Comparison of ENCODE assay signal across 9 cellular contexts in the genomic region with DNA sequence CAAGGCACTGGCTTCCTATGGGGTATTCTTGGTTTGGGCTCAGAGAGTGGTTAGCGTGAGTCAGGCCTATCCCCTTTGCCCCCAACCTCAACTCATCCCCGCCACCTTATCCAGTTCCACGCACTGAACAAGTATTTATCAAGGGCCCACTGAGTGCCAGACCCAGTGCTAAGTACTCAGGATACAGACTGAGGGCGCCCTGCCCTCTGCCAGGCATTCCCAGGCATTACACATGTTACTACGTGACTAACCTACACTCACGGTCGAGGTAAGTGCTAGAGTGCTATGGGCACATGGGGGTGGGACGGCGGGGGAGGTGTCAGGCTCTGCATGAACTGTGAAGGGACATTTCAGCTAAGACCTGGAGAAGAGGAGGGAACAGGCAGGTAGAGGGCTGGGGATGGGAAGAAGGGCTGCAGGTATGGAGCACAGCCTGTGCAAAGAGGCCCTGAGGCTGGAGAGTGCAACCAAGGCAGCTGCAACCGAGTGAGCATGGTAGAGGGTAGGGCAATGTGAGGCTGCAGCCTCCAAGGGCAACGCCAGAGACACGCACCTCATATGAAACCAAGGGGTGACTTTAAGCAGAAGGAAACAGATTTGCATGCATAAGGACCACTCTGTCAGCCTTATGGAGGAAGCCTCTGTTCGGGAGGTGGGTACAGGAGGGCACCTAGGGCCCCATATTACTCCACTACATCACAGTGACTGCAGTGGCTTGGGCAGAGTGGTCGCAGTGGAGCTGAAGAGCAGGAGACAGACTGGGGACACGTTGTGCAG. TPM values are rescaled to one million over a fixed set of nuclear protein-coding genes. Genes with fewer than 3 reads are reported as not detected.
A peak's percentile ranks its signal among the peaks of the same experiment; 100 is the strongest.
DNase-seq lines count a peak whose midpoint lies in the region; ATAC-seq and TF ChIP-seq lines count a peak whose summit lies in the region.
"Had no signal": no experiment of that assay in that cellular context is flagged by ENCODE, and none has a peak within 500 bp of the region (broad histone marks: within the 10 kb centered on the region; RNA-seq: fewer than 3 reads in every experiment).

No MANE protein-coding gene starts in this region.

- H3K27ac Mint-ChIP-seq in activated naive CD4-positive, alpha-beta T cell treated with anti-CD3 and anti-CD28 coated beads, Interleukin-2, amount 10 ng/mL, durations not matched to agents 7 days and 5 days: no peak overlapping the region
- no peak overlapping the region for H3K27ac Mint-ChIP-seq in progenitor cell of endocrine pancreas
- H3K27ac Mint-ChIP-seq: activated naive CD8-positive, alpha-beta T cell had no signal

- no peaks in the 10 kb centered on the region for H3K4me1 Mint-ChIP-seq in activated naive CD4-positive, alpha-beta T cell treated with anti-CD3 and anti-CD28 coated beads, Interleukin-2, amount 10 ng/mL, durations not matched to agents 7 days and 5 days
- peaks cover 2% of the 10 kb centered on the region for H3K4me1 Mint-ChIP-seq in progenitor cell of endocrine pancreas (ENCODE audit: low read depth)

- no peaks in the 10 kb centered on the region for H3K9me3 Mint-ChIP-seq in activated naive CD4-positive, alpha-beta T cell treated with anti-CD3 and anti-CD28 coated beads, Interleukin-2, amount 10 ng/mL, durations not matched to agents 7 days and 5 days
- H3K9me3 Mint-ChIP-seq in progenitor cell of endocrine pancreas (ENCODE audit: low read depth): no peaks in the 10 kb centered on the region

- no peaks in the 10 kb centered on the region for H3K27me3 Mint-ChIP-seq in activated naive CD4-positive, alpha-beta T cell treated with anti-CD3 and anti-CD28 coated beads, Interleukin-2, amount 10 ng/mL, durations not matched to agents 7 days and 5 days
- H3K27me3 Mint-ChIP-seq in progenitor cell of endocrine pancreas: no peaks in the 10 kb centered on the region
- H3K27me3 Mint-ChIP-seq: activated naive CD8-positive, alpha-beta T cell had no signal

- ATAC-seq in GM19452 (IDR thresholded peaks at IDR 0.05; ENCODE audit: unreplicated experiment): no peak

- CTCF ChIA-PET in activated naive CD4-positive, alpha-beta T cell treated with anti-CD3 and anti-CD28 coated beads, Interleukin-2, amount 10 ng/mL, durations not matched to agents 7 days and 5 days (lab: Charles Lee): interaction anchor here (0.7 to 1.3 kb wide), 8 partner anchors 13 to 656 kb away, joined by 3 to 4 read pairs (median 3); no protein-coding TSS in a partner anchor

- TF ChIP-seq CTCF in progenitor cell of endocrine pancreas (IDR thresholded peaks at IDR 0.05; ENCODE audit: unreplicated experiment): peak; percentile 40

- H3K4me3 Mint-ChIP-seq in activated naive CD4-positive, alpha-beta T cell treated with anti-CD3 and anti-CD28 coated beads, Interleukin-2, amount 10 ng/mL, durations not matched to agents 7 days and 5 days: no peak overlapping the region
- H3K4me3 Mint-ChIP-seq in progenitor cell of endocrine pancreas (ENCODE audit: low read depth): no peak overlapping the region
- H3K4me3 Mint-ChIP-seq: activated naive CD8-positive, alpha-beta T cell had no signal

- H3K36me3 Mint-ChIP-seq in activated naive CD4-positive, alpha-beta T cell treated with anti-CD3 and anti-CD28 coated beads, Interleukin-2, amount 10 ng/mL, durations not matched to agents 7 days and 5 days: no peaks in the 10 kb centered on the region
- peaks cover 1% of the 10 kb centered on the region for H3K36me3 Mint-ChIP-seq in progenitor cell of endocrine pancreas (ENCODE audit: insufficient read depth)

- in situ Hi-C loops in T47D (cut with HindIII; ENCODE audit: low pct_unique_long_range_greater_than_20kb, low sequenced_read_pairs): no loop called here

- DNase-seq in activated naive CD4-positive, alpha-beta T cell treated with anti-CD3 and anti-CD28 coated beads, Interleukin-2, amount 10 ng/mL, durations not matched to agents 7 days and 5 days: peak; percentile 37
- DNase-seq in activated naive CD4-positive, alpha-beta T cell (lab: John Stamatoyannopoulos, UW): no peak
- DNase-seq in Kasumi-1 (lab: John Stamatoyannopoulos, UW): peak; percentile 27 to 50
- peak; percentile 17 to 63 for DNase-seq in T47D (ENCODE audit: low read depth in 1 of 2, low spot score in 1 of 2)
- DNase-seq in progenitor cell of endocrine pancreas (ENCODE audit: low spot score, unreplicated experiment): no peak
- DNase-seq in cerebellum (ENCODE audit: low spot score): no peak
- DNase-seq in effector CD4-positive, alpha-beta T cell: no peak

RNA-seq across cellular contexts. Expression of gene DHRS12, which starts 22.5 kb away (rescaled TPM):
- total RNA-seq in progenitor cell of endocrine pancreas (16.2 and 19.6 TPM in 2 replicates), cerebellum (3.1 TPM)

Comparison
In these comparisons a context has a peak if more than half of its experiments do, and no peak if none do; other contexts are left out.
1. DNase-seq: peak in activated naive CD4-positive, alpha-beta T cell treated with anti-CD3 and anti-CD28 coated beads, Interleukin-2, amount 10 ng/mL, durations not matched to agents 7 days and 5 days (single experiment), Kasumi-1 (2 of 2) and T47D (2 of 2); none in activated naive CD4-positive, alpha-beta T cell (0 of 4), progenitor cell of endocrine pancreas (single experiment), cerebellum (single experiment) and effector CD4-positive, alpha-beta T cell (single experiment).